Comparison of ENCODE assay signal across 13 cellular contexts in the genomic region with DNA sequence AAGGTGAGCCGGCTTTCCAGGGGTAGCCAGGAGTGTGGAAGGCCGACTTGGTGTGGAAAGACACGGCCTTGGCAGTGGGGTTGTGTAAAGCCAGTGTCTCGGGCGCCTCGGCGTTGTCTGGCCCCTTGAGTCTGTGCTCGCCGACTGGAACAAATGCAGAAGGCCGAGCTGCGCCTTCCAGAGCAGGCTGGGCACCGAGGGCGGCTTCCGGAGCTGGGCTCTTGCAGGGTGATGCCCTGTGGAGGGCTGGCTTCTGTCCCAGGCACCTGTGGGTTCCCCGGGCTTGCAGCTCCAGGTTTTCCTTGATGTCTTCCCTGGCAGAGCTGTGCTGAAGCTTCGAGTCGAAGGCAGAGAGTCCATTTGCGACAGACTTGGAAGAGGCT. TPM values are rescaled to one million over a fixed set of nuclear protein-coding genes. Genes with fewer than 3 reads are reported as not detected.
"Had no signal": no experiment of that assay in that cellular context is flagged by ENCODE, and none has a peak within 500 bp of the region (broad histone marks: within the 10 kb centered on the region; RNA-seq: fewer than 3 reads in every experiment).

No MANE protein-coding gene starts in this region.

- DNase-seq: activated CD8-positive, alpha-beta memory T cell treated with anti-CD3 and anti-CD28 coated beads, Interleukin-2, amount 50 U/mL, for 4 hours; activated CD8-positive, alpha-beta T cell treated with anti-CD3 and anti-CD28 coated beads for 36 hours; activated naive CD4-positive, alpha-beta T cell; effector memory CD8-positive, alpha-beta T cell; stimulated activated CD4-positive, alpha-beta T cell treated with anti-CD3 and anti-CD28 coated beads, Interleukin-4, amount 100 ng/mL, for 4 hours; stomach; T-cell; T1000; uterus had no signal

- ATAC-seq: activated CD8-positive, alpha-beta T cell treated with anti-CD3 and anti-CD28 coated beads for 36 hours; effector memory CD8-positive, alpha-beta T cell; T-cell had no signal

- H3K36me3 ChIP-seq: cardiac muscle cell, thoracic aorta, uterus had no signal

- H3K4me1 ChIP-seq: uterus had no signal

- H3K9me3 ChIP-seq: stomach, thoracic aorta, uterus had no signal

- H3K27ac ChIP-seq: stomach, thoracic aorta, uterus had no signal

- H3K4me3 ChIP-seq: cardiac muscle cell, stomach, thoracic aorta, uterus had no signal

- H3K27me3 ChIP-seq: cardiac muscle cell, stomach, uterus had no signal

RNA-seq across cellular contexts. Expression of a gene that starts 8.0 kb away (rescaled TPM):
- total RNA-seq: activated CD8-positive, alpha-beta T cell treated with anti-CD3 and anti-CD28 coated beads for 36 hours; cardiac muscle cell; osteocyte; stomach; T-cell; thoracic aorta had no signal
- polyA plus RNA-seq: neural cell had no signal
